In genomic region chr13:62502606-62503005, GRCh38 we compare ENCODE assay signal across 25 cellular contexts.
"Had no signal": no experiment of that assay in that cellular context is flagged by ENCODE, and none has a peak within 500 bp of the region (broad histone marks: within the 10 kb centered on the region; RNA-seq: fewer than 3 reads in every experiment).

No MANE protein-coding gene starts in this region.

- H3K4me2 ChIP-seq: hepatocyte had no signal

- ATAC-seq: effector memory CD8-positive, alpha-beta T cell; esophagus mucosa; foreskin keratinocyte; gastrocnemius medialis; gastroesophageal sphincter; heart left ventricle; heart right ventricle had no signal

- H3K4me3 ChIP-seq: colonic mucosa, coronary artery, dorsolateral prefrontal cortex, esophagus muscularis mucosa, esophagus squamous epithelium, gastrocnemius medialis, gastroesophageal sphincter, heart left ventricle, heart right ventricle, hepatocyte had no signal

- H3K4me1 ChIP-seq: colonic mucosa, esophagus muscularis mucosa, esophagus squamous epithelium, foreskin keratinocyte, gastrocnemius medialis, gastroesophageal sphincter, heart left ventricle, heart right ventricle had no signal

- H3K9me3 ChIP-seq: colonic mucosa, esophagus muscularis mucosa, esophagus squamous epithelium, gastrocnemius medialis, gastroesophageal sphincter, heart left ventricle, heart right ventricle had no signal

- H3K27me3 ChIP-seq: colonic mucosa, dorsolateral prefrontal cortex, esophagus muscularis mucosa, esophagus squamous epithelium, foreskin keratinocyte, gastrocnemius medialis, gastroesophageal sphincter, heart left ventricle, heart right ventricle, hepatocyte had no signal

- DNase-seq: colonic mucosa; cortex of kidney; dermis blood vessel endothelial cell; dorsolateral prefrontal cortex; effector CD4-positive, alpha-beta T cell; effector CD8-positive, alpha-beta T cell; effector memory CD4-positive, alpha-beta T cell; effector memory CD8-positive, alpha-beta T cell; endodermal cell; erythroblast; esophagus squamous epithelium; foreskin fibroblast; foreskin keratinocyte; foreskin melanocyte; gastrocnemius medialis; glutamatergic neuron; head of caudate nucleus; heart left ventricle; heart right ventricle had no signal

- H2AFZ ChIP-seq: hepatocyte had no signal

- H3K79me2 ChIP-seq: hepatocyte had no signal

- H3K36me3 ChIP-seq: colonic mucosa, esophagus muscularis mucosa, esophagus squamous epithelium, gastrocnemius medialis, gastroesophageal sphincter, heart left ventricle, heart right ventricle had no signal

- H3K27ac ChIP-seq: colonic mucosa, coronary artery, dorsolateral prefrontal cortex, epithelial cell of prostate, esophagus muscularis mucosa, esophagus squamous epithelium, foreskin keratinocyte, gastrocnemius medialis, gastroesophageal sphincter, heart left ventricle, heart right ventricle, hepatocyte had no signal
